ENCODE assay signal across 10 cellular contexts in the genomic region with DNA sequence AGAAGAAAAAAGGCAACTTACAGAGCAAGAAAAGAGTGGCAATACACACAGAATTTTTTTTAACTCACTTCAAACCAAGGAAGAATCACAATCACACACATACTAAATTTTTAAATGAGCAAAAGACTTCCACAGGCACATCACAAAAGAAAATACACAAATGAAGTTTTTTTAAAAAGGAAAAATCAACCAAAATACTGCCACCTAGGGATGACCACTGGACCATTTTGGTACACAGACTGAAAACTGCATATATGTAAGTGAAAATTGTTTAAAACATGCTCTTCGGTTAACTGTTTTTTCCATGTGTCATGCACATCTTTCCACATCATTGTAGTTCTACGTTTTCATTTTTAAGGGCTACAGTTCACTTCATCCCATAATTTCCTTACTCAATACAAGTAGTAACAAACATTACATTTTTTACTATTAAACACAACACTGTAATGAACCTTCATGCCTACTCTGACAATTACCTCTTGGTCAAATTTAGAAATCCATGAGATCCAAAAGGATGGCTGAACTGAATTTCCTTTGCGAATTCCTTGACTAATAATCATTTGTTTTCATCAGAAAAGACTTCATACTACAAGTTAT.
DNase-seq lines count a peak whose midpoint lies in the region; ATAC-seq and TF ChIP-seq lines count a peak whose summit lies in the region.
"Had no signal": no experiment of that assay in that cellular context is flagged by ENCODE, and none has a peak within 500 bp of the region (broad histone marks: within the 10 kb centered on the region; RNA-seq: fewer than 3 reads in every experiment).

No MANE protein-coding gene starts in this region.

- H2AFZ ChIP-seq in SK-N-SH (ENCODE audit: low read depth) = no peak overlapping the region
- H2AFZ ChIP-seq in OCI-LY1 (ENCODE audit: low read length) = no peak overlapping the region
- H2AFZ ChIP-seq in smooth muscle cell (ENCODE audit: low read depth) = no peak overlapping the region

- intact Hi-C loops in uterus (cut with DNase I; ENCODE audit: low total_unique reads) (no loop called here), left colon (cut with DNase I, micrococcal nuclease) (loop anchor here in 1 of 2 donors (10.0 kb wide), 1 partner anchor 67 kb away; no protein-coding TSS in a partner anchor)

- H3K4me2 ChIP-seq in SK-N-SH (no peak overlapping the region), OCI-LY1 (ENCODE audit: low read length) (0 out of 2 replicates have a peak overlapping the region, but pooled peaks have one; percentile 12), smooth muscle cell (no peak overlapping the region)

- H3K9ac ChIP-seq in SK-N-SH = no peak overlapping the region
- H3K9ac ChIP-seq in OCI-LY1 (ENCODE audit: low read length) = no peak overlapping the region
- no peak overlapping the region for H3K9ac ChIP-seq in smooth muscle cell (ENCODE audit: low read depth)

- H3K4me1 Mint-ChIP-seq in endothelial cell (ENCODE audit: unreplicated experiment) = peaks cover 5% of the 10 kb centered on the region

- H3F3A ChIP-seq in SK-N-SH (replicated peaks; ENCODE audit: insufficient read depth) (no peaks in the 10 kb centered on the region), OCI-LY1 (ENCODE audit: insufficient read depth, low read length) (0 out of 2 replicates have a peak, but pooled peaks cover 4% of the 10 kb centered on the region), smooth muscle cell (ENCODE audit: low read depth) (no peaks in the 10 kb centered on the region)

- H3K4me3 ChIP-seq in SK-N-SH (ENCODE audit: low read depth in 2 of 2, low read length in 1 of 2) (no peak overlapping the region; a peak in 1 of 4 replicates), OCI-LY1 (ENCODE audit: low read depth, low read length, poor library complexity, severe bottlenecking) (no peak overlapping the region), smooth muscle cell (no peak overlapping the region), uterus (no peak overlapping the region)

- TF ChIP-seq CTCF in SK-N-SH (IDR thresholded peaks at IDR 0.05) (peak; percentile 58), OCI-LY1 (IDR thresholded peaks at IDR 0.05; ENCODE audit: low read length) (peak; percentile 55), endothelial cell (IDR thresholded peaks at IDR 0.05; ENCODE audit: unreplicated experiment) (peak; percentile 76), smooth muscle cell (IDR thresholded peaks at IDR 0.05; ENCODE audit: borderline replicate concordance, insufficient read depth, poor library complexity, severe bottlenecking) (peak; percentile 57), uterus (IDR thresholded peaks at IDR 0.05) (no peak)

- peaks cover 3% of the 10 kb centered on the region for H3K36me3 Mint-ChIP-seq in endothelial cell (ENCODE audit: low read depth, unreplicated experiment)

- no peak overlapping the region for H3K27ac ChIP-seq in SK-N-SH (ENCODE audit: low read depth in 2 of 2, low read length in 1 of 2)
- H3K27ac ChIP-seq in OCI-LY1 (ENCODE audit: low read depth, low read length, poor library complexity, severe bottlenecking) = no peak overlapping the region
- no peak overlapping the region for H3K27ac ChIP-seq in smooth muscle cell (ENCODE audit: low read depth)
- no peak overlapping the region for H3K27ac ChIP-seq in uterus

- H3K27ac Mint-ChIP-seq in endothelial cell (ENCODE audit: unreplicated experiment) = no peak overlapping the region

- peaks cover 55% of the 10 kb centered on the region for H4K20me1 ChIP-seq in SK-N-SH (ENCODE audit: insufficient read depth)
- no peaks in the 10 kb centered on the region for H4K20me1 ChIP-seq in OCI-LY1 (ENCODE audit: insufficient read depth, low read length)
- peaks cover 97% of the 10 kb centered on the region for H4K20me1 ChIP-seq in smooth muscle cell (ENCODE audit: low read depth)

- H3K27me3 ChIP-seq in SK-N-SH (ENCODE audit: insufficient read depth) (no peaks in the 10 kb centered on the region), OCI-LY1 (ENCODE audit: insufficient read depth, low read length) (no peaks in the 10 kb centered on the region), smooth muscle cell (ENCODE audit: low read depth) (no peaks in the 10 kb centered on the region), uterus (no peaks in the 10 kb centered on the region)

- no peak for TF ChIP-seq EP300 in SK-N-SH (IDR thresholded peaks at IDR 0.05; ENCODE audit: borderline replicate concordance in 1 of 2, low read depth in 1 of 2, low read length in 1 of 2)

- ATAC-seq in SK-N-SH treated with all-trans-retinoic acid at 6 μM for 48 hours (no peak), GM18517 (IDR thresholded peaks at IDR 0.05; ENCODE audit: unreplicated experiment) (no peak), left colon (no peak)

- no peaks in the 10 kb centered on the region for H3K27me3 Mint-ChIP-seq in endothelial cell (ENCODE audit: unreplicated experiment)

- H3K9me2 ChIP-seq in SK-N-SH (no peaks in the 10 kb centered on the region), OCI-LY1 (ENCODE audit: low read depth, low read length) (no peaks in the 10 kb centered on the region)

- DNase-seq in SK-N-SH = no peak
- no peak for DNase-seq in endothelial cell (ENCODE audit: low spot score)
- no peak for DNase-seq in smooth muscle cell (lab: John Stamatoyannopoulos, UW; ENCODE audit: unreplicated experiment)
- no peak for DNase-seq in uterus
- DNase-seq in left colon = no peak
- DNase-seq: NCI-H1105; stimulated activated CD4-positive, alpha-beta T cell treated with anti-CD3 and anti-CD28 coated beads, Interleukin-4, amount 100 ng/mL, for 24 hours had no signal

- WGBS in SK-N-SH (ENCODE audit: low lambda C conversion rate) = 87% methylated on average over 3 of the region's 3 CpGs
- 86% methylated on average over 3 of the region's 3 CpGs for WGBS in smooth muscle cell (ENCODE audit: low lambda C conversion rate)

- CTCF ChIA-PET in SK-N-SH (lab: Yijun Ruan, JAX) = no interaction called here

- no peak overlapping the region for H3K4me3 Mint-ChIP-seq in endothelial cell (ENCODE audit: unreplicated experiment)

- TF ChIP-seq RAD21 in SK-N-SH (IDR thresholded peaks at IDR 0.05; ENCODE audit: low read length) = no peak

- H3K4me1 ChIP-seq in SK-N-SH (ENCODE audit: control insufficient read depth in 1 of 2, insufficient read depth in 2 of 2, low read depth in 1 of 2, low read length in 1 of 2) = no peaks in the 10 kb centered on the region; a peak in 1 of 4 replicates
- peaks cover 5% of the 10 kb centered on the region for H3K4me1 ChIP-seq in OCI-LY1 (ENCODE audit: insufficient read depth, low read length, severe bottlenecking)
- peaks cover 9% of the 10 kb centered on the region for H3K4me1 ChIP-seq in smooth muscle cell (ENCODE audit: low read depth)
- H3K4me1 ChIP-seq in uterus = no peaks in the 10 kb centered on the region

- no peak for TF ChIP-seq POLR2A in uterus (IDR thresholded peaks at IDR 0.05)

- POLR2A ChIA-PET in SK-N-SH (lab: Yijun Ruan, JAX) = no interaction called here

- H3K9me3 Mint-ChIP-seq in endothelial cell (ENCODE audit: unreplicated experiment) = no peaks in the 10 kb centered on the region

- H3K9me3 ChIP-seq in SK-N-SH = no peaks in the 10 kb centered on the region
- H3K9me3 ChIP-seq in OCI-LY1 (ENCODE audit: low read length) = peaks cover 15% of the 10 kb centered on the region
- H3K9me3 ChIP-seq in smooth muscle cell (replicated peaks; ENCODE audit: low read depth) = no peaks in the 10 kb centered on the region
- no peaks in the 10 kb centered on the region for H3K9me3 ChIP-seq in uterus

- H3K36me3 ChIP-seq in SK-N-SH (replicated peaks in 1 of 2; ENCODE audit: control insufficient read depth in 1 of 2, insufficient read depth in 2 of 2, low read length in 1 of 2) (peaks cover 0 to 6% of the 10 kb centered on the region in 2 experiments), OCI-LY1 (ENCODE audit: insufficient read depth, low read length) (no peaks in the 10 kb centered on the region; the same call in 1 of the 2 replicates), smooth muscle cell (ENCODE audit: low read depth) (no peaks in the 10 kb centered on the region), uterus (no peaks in the 10 kb centered on the region)

- H3K79me2 ChIP-seq in SK-N-SH (ENCODE audit: insufficient read depth) (peaks cover 96% of the 10 kb centered on the region), OCI-LY1 (ENCODE audit: insufficient read depth, low read length) (peaks cover 24% of the 10 kb centered on the region), smooth muscle cell (ENCODE audit: low read depth) (peaks cover 95% of the 10 kb centered on the region)

TF ChIP-seq in SK-N-SH, 30 proteins besides CTCF, POLR2A, EP300 and RAD21 (continues in another document):
- TF ChIP-seq NRF1 (IDR thresholded peaks at IDR 0.05; ENCODE audit: low read depth, low read length) = no peak
- no peak for TF ChIP-seq RXRA (IDR thresholded peaks at IDR 0.05; ENCODE audit: borderline replicate concordance, low read depth)
- TF ChIP-seq, protein P1, sequence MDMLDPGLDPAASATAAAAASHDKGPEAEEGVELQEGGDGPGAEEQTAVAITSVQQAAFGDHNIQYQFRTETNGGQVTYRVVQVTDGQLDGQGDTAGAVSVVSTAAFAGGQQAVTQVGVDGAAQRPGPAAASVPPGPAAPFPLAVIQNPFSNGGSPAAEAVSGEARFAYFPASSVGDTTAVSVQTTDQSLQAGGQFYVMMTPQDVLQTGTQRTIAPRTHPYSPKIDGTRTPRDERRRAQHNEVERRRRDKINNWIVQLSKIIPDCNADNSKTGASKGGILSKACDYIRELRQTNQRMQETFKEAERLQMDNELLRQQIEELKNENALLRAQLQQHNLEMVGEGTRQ (IDR thresholded peaks at IDR 0.05; ENCODE audit: borderline replicate concordance, low read depth, low read length) = no peak

TF ChIP-seq in SK-N-SH treated with all-trans-retinoic acid at 6 μM for 48 hours, 23 proteins besides CTCF, POLR2A, EP300 and RAD21 (continues in another document):
- no peak for TF ChIP-seq PATZ1 (CRISPR knock-in tag; IDR thresholded peaks at IDR 0.05; ENCODE audit: borderline replicate concordance)
- no peak for TF ChIP-seq ZNF8 (CRISPR knock-in tag; IDR thresholded peaks at IDR 0.05)
- no peak for TF ChIP-seq ZNF70 (CRISPR knock-in tag; IDR thresholded peaks at IDR 0.05)
- TF ChIP-seq OSR1 (CRISPR knock-in tag; IDR thresholded peaks at IDR 0.05) = no peak
- no peak for TF ChIP-seq SNAI2 (CRISPR knock-in tag; IDR thresholded peaks at IDR 0.05)
- TF ChIP-seq ISL1 (CRISPR knock-in tag; IDR thresholded peaks at IDR 0.05) = no peak

Comparison
In these comparisons a context has a peak if more than half of its experiments do, and no peak if none do; other contexts are left out.
1. CTCF ChIP-seq: peak in SK-N-SH (single experiment), OCI-LY1 (single experiment), endothelial cell (single experiment) and smooth muscle cell (single experiment); none in uterus (0 of 4).